10 cellular contexts compared by ENCODE assay signal in the genomic region with DNA sequence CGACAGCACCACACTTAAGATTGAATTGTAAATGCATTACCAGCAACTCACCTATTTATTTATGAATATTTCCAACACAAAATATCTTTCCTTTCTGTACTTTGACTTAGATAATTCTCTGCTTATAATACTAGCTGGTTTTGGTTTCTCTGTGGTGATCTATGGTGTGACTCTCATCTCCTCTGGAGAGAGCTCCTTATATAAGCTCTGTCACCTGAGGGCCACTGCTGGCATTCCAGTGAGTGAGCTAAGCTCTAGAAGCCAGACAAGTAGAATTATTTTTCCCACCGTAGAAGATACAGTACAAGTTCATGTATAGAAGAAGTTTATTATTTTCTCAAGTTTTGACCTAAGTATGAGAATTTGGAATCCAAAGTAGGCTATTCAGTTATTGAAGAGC.
DNase-seq lines count a peak whose midpoint lies in the region; ATAC-seq and TF ChIP-seq lines count a peak whose summit lies in the region.
"Had no signal": no experiment of that assay in that cellular context is flagged by ENCODE, and none has a peak within 500 bp of the region (broad histone marks: within the 10 kb centered on the region; RNA-seq: fewer than 3 reads in every experiment).

No MANE protein-coding gene starts in this region.

- TF ChIP-seq CTCF in retinal pigment epithelial cell (conservative IDR thresholded peaks at IDR 0.05; ENCODE audit: low read depth, low read length), result no peak

- DNase-seq in activated CD4-positive, alpha-beta T cell treated with anti-CD3 and anti-CD28 coated beads for 36 hours, result no peak
- DNase-seq in activated CD4-positive, alpha-beta T cell treated with anti-CD3 and anti-CD28 coated beads, Interleukin-2, amount 50 U/mL, for 1 hour, result no peak
- DNase-seq in retinal pigment epithelial cell (ENCODE audit: low read depth) (peak; percentile 50), NCI-H1436 treated with DMSO at 0.1 percent for 48 hours (lab: John Stamatoyannopoulos, UW) (no peak), dermis blood vessel endothelial cell (no peak), DMS53 (lab: John Stamatoyannopoulos, UW) (no peak)
- DNase-seq: NK-92 treated with Interleukin-12 subunit alpha and Interleukin-12 subunit beta, amount 100 ng/mL, for 24 hours had no signal

- H3K27me3 Mint-ChIP-seq in activated CD4-positive, alpha-beta T cell treated with anti-CD3 and anti-CD28 coated beads for 36 hours, result no peaks in the 10 kb centered on the region
- H3K27me3 Mint-ChIP-seq in activated T-helper 17 cell treated with anti-CD3 and anti-CD28 coated beads, Interleukin-2, amount 50 U/mL, for 72 hours, result no peaks in the 10 kb centered on the region

- H3K27ac Mint-ChIP-seq in activated CD4-positive, alpha-beta T cell treated with anti-CD3 and anti-CD28 coated beads for 36 hours, result peak overlapping the region; percentile 71
- peak overlapping the region; percentile 96 for H3K27ac Mint-ChIP-seq in activated T-helper 17 cell treated with anti-CD3 and anti-CD28 coated beads, Interleukin-2, amount 50 U/mL, for 72 hours

- H3K4me1 Mint-ChIP-seq in activated CD4-positive, alpha-beta T cell treated with anti-CD3 and anti-CD28 coated beads for 36 hours, result peaks cover 96% of the 10 kb centered on the region
- peaks cover 40% of the 10 kb centered on the region for H3K4me1 Mint-ChIP-seq in activated T-helper 17 cell treated with anti-CD3 and anti-CD28 coated beads, Interleukin-2, amount 50 U/mL, for 72 hours

- H3K4me3 Mint-ChIP-seq in activated CD4-positive, alpha-beta T cell treated with anti-CD3 and anti-CD28 coated beads for 36 hours, result no peak overlapping the region
- peak overlapping the region; percentile 81 for H3K4me3 Mint-ChIP-seq in activated T-helper 17 cell treated with anti-CD3 and anti-CD28 coated beads, Interleukin-2, amount 50 U/mL, for 72 hours

- ATAC-seq in activated CD4-positive, alpha-beta T cell treated with anti-CD3 and anti-CD28 coated beads for 36 hours, result no peak
- ATAC-seq in HG02884 (IDR thresholded peaks at IDR 0.05; ENCODE audit: unreplicated experiment), result peak; percentile 30
- peak; percentile 17 for ATAC-seq in activated T-helper 17 cell treated with anti-CD3 and anti-CD28 coated beads, Interleukin-2, amount 50 U/mL, for 72 hours (replicated peaks)

- H3K9me3 Mint-ChIP-seq in activated CD4-positive, alpha-beta T cell treated with anti-CD3 and anti-CD28 coated beads for 36 hours (ENCODE audit: low read depth), result peaks cover 3% of the 10 kb centered on the region
- H3K9me3 Mint-ChIP-seq in activated T-helper 17 cell treated with anti-CD3 and anti-CD28 coated beads, Interleukin-2, amount 50 U/mL, for 72 hours, result no peaks in the 10 kb centered on the region

- POLR2A ChIA-PET in activated CD4-positive, alpha-beta T cell treated with anti-CD3 and anti-CD28 coated beads for 36 hours (lab: Charles Lee), result interaction anchor here (0.9 to 1.1 kb wide), 2 partner anchors 15 to 109 kb away, joined by 4 to 12 read pairs; no protein-coding TSS in a partner anchor

- H3K36me3 Mint-ChIP-seq in activated CD4-positive, alpha-beta T cell treated with anti-CD3 and anti-CD28 coated beads for 36 hours (ENCODE audit: low read depth), result peaks cover 38% of the 10 kb centered on the region
- peaks cover 67% of the 10 kb centered on the region for H3K36me3 Mint-ChIP-seq in activated T-helper 17 cell treated with anti-CD3 and anti-CD28 coated beads, Interleukin-2, amount 50 U/mL, for 72 hours (ENCODE audit: low read depth)

- CTCF ChIA-PET in activated CD4-positive, alpha-beta T cell treated with anti-CD3 and anti-CD28 coated beads for 36 hours (lab: Charles Lee), result interaction anchor here (0.5 to 1.5 kb wide), 6 partner anchors 10 to 111 kb away, joined by 3 to 5 read pairs (median 3); a partner anchor contains a TSS

- intact Hi-C loops in activated CD4-positive, alpha-beta T cell treated with anti-CD3 and anti-CD28 coated beads for 36 hours (cut with DNase I, micrococcal nuclease), result no loop called here

- no peak overlapping the region for H3K4me3 ChIP-seq in retinal pigment epithelial cell (ENCODE audit: low read length)
- H3K4me3 ChIP-seq: suprapubic skin had no signal
